Comparison of ENCODE assay signal across 13 cellular contexts in the genomic region with DNA sequence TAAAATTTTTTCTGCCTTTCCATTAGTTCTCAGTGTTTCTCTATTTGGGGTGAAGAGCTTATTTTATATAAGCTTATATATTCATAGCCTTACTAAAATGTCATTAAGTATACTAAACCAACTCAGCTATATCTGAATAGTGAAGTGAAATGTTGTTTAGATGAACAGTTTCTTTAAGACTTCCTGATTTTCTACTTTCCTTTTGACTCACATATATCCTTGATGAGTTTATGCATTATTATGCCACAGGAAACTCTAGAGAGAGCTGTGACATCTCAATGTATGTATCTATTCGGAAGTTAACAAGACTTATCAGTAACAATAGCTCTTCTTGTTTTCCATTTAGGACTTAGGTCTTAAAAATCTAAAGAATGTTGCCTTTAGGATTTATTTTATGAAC.
"Had no signal": no experiment of that assay in that cellular context is flagged by ENCODE, and none has a peak within 500 bp of the region (broad histone marks: within the 10 kb centered on the region; RNA-seq: fewer than 3 reads in every experiment).

No MANE protein-coding gene starts in this region.

- H3K9me3 ChIP-seq: pancreas, thoracic aorta, upper lobe of right lung had no signal

- H3K4me1 ChIP-seq: foreskin keratinocyte, pancreas, upper lobe of right lung had no signal

- FAIRE-seq: pancreas had no signal

- H3K27ac ChIP-seq: foreskin keratinocyte, pancreas, thoracic aorta, upper lobe of right lung had no signal

- H3K4me3 ChIP-seq: pancreas, thoracic aorta, upper lobe of right lung had no signal

- ATAC-seq: activated T-helper 17 cell treated with anti-CD3 and anti-CD28 coated beads, Interleukin-2, amount 50 U/mL, for 72 hours; foreskin keratinocyte; pancreas; upper lobe of right lung had no signal

- DNase-seq: activated CD4-positive, CD25-positive, alpha-beta regulatory T cell treated with anti-CD3 and anti-CD28 coated beads, Interleukin-2, amount 50 U/mL, for 72 hours; activated naive CD4-positive, alpha-beta T cell treated with Interleukin-2 at 50 U/mL for 16 hours; activated T-cell treated with anti-CD3 and anti-CD28 coated beads for 4 hours; anterior cingulate cortex; effector memory CD4-positive, alpha-beta T cell; foreskin keratinocyte; kidney glomerular epithelial cell; pancreas; stimulated activated CD4-positive, alpha-beta T cell treated with anti-CD3 and anti-CD28 coated beads, Interleukin-2, amount 100 ng/mL, for 24 hours; T-helper 9 cell; upper lobe of right lung had no signal

- H3K27me3 ChIP-seq: foreskin keratinocyte, pancreas, upper lobe of right lung had no signal

- H3K36me3 ChIP-seq: pancreas, thoracic aorta, upper lobe of right lung had no signal
